Comparison of ENCODE assay signal across 1 cellular context in the genomic region with DNA sequence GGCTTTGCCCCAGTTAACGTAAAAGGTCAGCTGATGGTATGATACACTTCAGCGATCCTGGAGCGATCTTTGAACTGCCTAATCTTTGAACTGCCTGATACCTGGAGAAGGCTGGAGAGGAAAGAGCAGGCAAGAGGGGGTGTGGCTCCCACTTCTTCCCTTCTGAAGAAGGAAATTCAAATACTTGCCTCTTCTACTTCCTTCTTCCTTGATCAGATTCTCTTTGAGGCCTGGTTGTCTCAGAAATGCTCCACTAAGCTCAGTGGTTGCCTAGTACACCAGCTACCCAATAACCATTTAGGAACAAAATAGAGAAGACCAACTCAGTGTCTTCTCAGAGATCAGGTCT.
TF ChIP-seq lines count a peak whose summit lies in the region.

No MANE protein-coding gene starts in this region.

TF ChIP-seq in GM23338, 12 proteins besides CTCF, POLR2A, EP300 and RAD21 (continued from another document):
- TF ChIP-seq, protein P1, sequence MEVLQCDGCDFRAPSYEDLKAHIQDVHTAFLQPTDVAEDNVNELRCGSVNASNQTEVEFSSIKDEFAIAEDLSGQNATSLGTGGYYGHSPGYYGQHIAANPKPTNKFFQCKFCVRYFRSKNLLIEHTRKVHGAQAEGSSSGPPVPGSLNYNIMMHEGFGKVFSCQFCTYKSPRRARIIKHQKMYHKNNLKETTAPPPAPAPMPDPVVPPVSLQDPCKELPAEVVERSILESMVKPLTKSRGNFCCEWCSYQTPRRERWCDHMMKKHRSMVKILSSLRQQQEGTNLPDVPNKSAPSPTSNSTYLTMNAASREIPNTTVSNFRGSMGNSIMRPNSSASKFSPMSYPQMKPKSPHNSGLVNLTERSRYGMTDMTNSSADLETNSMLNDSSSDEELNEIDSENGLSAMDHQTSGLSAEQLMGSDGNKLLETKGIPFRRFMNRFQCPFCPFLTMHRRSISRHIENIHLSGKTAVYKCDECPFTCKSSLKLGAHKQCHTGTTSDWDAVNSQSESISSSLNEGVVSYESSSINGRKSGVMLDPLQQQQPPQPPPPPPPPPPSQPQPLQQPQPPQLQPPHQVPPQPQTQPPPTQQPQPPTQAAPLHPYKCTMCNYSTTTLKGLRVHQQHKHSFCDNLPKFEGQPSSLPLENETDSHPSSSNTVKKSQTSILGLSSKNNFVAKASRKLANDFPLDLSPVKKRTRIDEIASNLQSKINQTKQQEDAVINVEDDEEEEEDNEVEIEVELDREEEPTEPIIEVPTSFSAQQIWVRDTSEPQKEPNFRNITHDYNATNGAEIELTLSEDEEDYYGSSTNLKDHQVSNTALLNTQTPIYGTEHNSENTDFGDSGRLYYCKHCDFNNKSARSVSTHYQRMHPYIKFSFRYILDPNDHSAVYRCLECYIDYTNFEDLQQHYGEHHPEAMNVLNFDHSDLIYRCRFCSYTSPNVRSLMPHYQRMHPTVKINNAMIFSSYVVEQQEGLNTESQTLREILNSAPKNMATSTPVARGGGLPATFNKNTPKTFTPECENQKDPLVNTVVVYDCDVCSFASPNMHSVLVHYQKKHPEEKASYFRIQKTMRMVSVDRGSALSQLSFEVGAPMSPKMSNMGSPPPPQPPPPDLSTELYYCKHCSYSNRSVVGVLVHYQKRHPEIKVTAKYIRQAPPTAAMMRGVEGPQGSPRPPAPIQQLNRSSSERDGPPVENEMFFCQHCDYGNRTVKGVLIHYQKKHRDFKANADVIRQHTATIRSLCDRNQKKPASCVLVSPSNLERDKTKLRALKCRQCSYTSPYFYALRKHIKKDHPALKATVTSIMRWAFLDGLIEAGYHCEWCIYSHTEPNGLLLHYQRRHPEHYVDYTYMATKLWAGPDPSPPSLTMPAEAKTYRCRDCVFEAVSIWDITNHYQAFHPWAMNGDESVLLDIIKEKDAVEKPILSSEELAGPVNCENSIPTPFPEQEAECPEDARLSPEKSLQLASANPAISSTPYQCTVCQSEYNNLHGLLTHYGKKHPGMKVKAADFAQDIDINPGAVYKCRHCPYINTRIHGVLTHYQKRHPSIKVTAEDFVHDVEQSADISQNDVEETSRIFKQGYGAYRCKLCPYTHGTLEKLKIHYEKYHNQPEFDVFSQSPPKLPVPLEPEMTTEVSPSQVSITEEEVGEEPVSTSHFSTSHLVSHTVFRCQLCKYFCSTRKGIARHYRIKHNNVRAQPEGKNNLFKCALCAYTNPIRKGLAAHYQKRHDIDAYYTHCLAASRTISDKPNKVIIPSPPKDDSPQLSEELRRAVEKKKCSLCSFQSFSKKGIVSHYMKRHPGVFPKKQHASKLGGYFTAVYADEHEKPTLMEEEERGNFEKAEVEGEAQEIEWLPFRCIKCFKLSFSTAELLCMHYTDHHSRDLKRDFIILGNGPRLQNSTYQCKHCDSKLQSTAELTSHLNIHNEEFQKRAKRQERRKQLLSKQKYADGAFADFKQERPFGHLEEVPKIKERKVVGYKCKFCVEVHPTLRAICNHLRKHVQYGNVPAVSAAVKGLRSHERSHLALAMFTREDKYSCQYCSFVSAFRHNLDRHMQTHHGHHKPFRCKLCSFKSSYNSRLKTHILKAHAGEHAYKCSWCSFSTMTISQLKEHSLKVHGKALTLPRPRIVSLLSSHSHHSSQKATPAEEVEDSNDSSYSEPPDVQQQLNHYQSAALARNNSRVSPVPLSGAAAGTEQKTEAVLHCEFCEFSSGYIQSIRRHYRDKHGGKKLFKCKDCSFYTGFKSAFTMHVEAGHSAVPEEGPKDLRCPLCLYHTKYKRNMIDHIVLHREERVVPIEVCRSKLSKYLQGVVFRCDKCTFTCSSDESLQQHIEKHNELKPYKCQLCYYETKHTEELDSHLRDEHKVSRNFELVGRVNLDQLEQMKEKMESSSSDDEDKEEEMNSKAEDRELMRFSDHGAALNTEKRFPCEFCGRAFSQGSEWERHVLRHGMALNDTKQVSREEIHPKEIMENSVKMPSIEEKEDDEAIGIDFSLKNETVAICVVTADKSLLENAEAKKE (CRISPR knock-in tag; IDR thresholded peaks at IDR 0.05) = no peak
- TF ChIP-seq, protein P2, sequence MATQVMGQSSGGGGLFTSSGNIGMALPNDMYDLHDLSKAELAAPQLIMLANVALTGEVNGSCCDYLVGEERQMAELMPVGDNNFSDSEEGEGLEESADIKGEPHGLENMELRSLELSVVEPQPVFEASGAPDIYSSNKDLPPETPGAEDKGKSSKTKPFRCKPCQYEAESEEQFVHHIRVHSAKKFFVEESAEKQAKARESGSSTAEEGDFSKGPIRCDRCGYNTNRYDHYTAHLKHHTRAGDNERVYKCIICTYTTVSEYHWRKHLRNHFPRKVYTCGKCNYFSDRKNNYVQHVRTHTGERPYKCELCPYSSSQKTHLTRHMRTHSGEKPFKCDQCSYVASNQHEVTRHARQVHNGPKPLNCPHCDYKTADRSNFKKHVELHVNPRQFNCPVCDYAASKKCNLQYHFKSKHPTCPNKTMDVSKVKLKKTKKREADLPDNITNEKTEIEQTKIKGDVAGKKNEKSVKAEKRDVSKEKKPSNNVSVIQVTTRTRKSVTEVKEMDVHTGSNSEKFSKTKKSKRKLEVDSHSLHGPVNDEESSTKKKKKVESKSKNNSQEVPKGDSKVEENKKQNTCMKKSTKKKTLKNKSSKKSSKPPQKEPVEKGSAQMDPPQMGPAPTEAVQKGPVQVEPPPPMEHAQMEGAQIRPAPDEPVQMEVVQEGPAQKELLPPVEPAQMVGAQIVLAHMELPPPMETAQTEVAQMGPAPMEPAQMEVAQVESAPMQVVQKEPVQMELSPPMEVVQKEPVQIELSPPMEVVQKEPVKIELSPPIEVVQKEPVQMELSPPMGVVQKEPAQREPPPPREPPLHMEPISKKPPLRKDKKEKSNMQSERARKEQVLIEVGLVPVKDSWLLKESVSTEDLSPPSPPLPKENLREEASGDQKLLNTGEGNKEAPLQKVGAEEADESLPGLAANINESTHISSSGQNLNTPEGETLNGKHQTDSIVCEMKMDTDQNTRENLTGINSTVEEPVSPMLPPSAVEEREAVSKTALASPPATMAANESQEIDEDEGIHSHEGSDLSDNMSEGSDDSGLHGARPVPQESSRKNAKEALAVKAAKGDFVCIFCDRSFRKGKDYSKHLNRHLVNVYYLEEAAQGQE (IDR thresholded peaks at IDR 0.05; ENCODE audit: unreplicated experiment) = no peak
